In the genomic region with DNA sequence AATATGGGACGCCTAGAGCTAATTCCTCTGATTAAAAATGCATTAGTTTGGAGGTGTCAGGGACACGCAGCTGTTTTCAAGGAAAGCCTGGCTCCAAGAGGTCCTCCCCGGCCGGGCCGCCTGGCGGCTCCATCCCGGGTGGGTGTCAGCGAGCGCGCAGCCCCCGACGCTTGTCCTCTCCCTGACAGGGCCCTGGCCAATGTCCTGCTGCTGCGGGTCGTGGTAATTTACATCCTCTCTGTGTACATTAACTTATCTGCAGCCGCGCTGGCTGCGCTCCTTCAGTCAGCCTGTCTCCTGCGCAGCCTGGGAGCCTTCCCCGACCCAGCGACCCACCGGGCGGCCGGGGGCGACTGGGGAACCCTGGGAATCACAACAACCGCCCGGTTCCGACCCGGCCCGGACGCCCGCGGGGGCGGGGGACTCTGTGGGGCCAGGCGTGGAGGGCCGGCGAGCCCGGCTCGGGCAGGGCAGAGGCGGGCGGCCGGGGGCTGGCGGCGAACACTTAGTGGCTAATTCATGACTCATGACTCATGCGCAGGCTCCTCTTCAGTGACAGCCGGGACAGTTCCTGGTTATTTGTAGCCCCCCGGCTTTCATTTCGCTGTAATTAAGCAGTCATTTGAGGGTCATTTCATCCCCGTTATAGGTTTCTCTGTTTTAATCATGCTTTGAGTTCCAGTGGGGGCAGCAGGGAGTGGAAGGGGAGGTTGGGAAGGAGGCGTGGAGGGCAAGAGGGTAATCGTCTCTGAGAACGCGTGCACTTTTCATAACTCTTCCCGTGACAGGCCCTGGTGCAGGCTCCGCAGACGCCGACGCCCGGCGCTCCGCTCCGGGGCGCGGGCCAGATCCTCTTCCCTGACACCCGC, we compare ENCODE assay signal across 1 cellular context.
TF ChIP-seq lines count a peak whose summit lies in the region.

No MANE protein-coding gene starts in this region.

TF ChIP-seq in K562, 482 proteins besides CTCF, POLR2A, EP300 and RAD21 (continued from another document and continues in another):
- TF ChIP-seq, protein P1, sequence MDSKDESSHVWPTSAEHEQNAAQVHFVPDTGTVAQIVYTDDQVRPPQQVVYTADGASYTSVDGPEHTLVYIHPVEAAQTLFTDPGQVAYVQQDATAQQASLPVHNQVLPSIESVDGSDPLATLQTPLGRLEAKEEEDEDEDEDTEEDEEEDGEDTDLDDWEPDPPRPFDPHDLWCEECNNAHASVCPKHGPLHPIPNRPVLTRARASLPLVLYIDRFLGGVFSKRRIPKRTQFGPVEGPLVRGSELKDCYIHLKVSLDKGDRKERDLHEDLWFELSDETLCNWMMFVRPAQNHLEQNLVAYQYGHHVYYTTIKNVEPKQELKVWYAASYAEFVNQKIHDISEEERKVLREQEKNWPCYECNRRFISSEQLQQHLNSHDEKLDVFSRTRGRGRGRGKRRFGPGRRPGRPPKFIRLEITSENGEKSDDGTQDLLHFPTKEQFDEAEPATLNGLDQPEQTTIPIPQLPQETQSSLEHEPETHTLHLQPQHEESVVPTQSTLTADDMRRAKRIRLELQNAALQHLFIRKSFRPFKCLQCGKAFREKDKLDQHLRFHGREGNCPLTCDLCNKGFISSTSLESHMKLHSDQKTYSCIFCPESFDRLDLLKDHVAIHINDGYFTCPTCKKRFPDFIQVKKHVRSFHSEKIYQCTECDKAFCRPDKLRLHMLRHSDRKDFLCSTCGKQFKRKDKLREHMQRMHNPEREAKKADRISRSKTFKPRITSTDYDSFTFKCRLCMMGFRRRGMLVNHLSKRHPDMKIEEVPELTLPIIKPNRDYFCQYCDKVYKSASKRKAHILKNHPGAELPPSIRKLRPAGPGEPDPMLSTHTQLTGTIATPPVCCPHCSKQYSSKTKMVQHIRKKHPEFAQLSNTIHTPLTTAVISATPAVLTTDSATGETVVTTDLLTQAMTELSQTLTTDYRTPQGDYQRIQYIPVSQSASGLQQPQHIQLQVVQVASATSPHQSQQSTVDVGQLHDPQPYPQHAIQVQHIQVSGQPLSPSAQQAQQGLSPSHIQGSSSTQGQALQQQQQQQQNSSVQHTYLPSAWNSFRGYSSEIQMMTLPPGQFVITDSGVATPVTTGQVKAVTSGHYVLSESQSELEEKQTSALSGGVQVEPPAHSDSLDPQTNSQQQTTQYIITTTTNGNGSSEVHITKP (IDR thresholded peaks at IDR 0.05; ENCODE audit: partially characterized antibody) = peak; percentile 96
- no peak for TF ChIP-seq NR2C1 (IDR thresholded peaks at IDR 0.05)
- TF ChIP-seq NR2C1 (tag; IDR thresholded peaks at IDR 0.05) = no peak
- TF ChIP-seq NONO (IDR thresholded peaks at IDR 0.05; ENCODE audit: low read depth in 2 of 2, low read length in 1 of 2) = 0 out of 4 replicates have a peak, but pooled peaks of 1 of the 2 experiments have one; percentile 23
- TF ChIP-seq PHF8 (IDR thresholded peaks at IDR 0.05; ENCODE audit: borderline replicate concordance, low read length) = peak; percentile 18; the same call in 1 of the 2 replicates
- no peak for TF ChIP-seq ZNF324 (CRISPR knock-in tag; IDR thresholded peaks at IDR 0.05)
- TF ChIP-seq, protein P2, sequence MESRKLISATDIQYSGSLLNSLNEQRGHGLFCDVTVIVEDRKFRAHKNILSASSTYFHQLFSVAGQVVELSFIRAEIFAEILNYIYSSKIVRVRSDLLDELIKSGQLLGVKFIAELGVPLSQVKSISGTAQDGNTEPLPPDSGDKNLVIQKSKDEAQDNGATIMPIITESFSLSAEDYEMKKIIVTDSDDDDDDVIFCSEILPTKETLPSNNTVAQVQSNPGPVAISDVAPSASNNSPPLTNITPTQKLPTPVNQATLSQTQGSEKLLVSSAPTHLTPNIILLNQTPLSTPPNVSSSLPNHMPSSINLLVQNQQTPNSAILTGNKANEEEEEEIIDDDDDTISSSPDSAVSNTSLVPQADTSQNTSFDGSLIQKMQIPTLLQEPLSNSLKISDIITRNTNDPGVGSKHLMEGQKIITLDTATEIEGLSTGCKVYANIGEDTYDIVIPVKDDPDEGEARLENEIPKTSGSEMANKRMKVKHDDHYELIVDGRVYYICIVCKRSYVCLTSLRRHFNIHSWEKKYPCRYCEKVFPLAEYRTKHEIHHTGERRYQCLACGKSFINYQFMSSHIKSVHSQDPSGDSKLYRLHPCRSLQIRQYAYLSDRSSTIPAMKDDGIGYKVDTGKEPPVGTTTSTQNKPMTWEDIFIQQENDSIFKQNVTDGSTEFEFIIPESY (CRISPR knock-in tag; IDR thresholded peaks at IDR 0.05) = no peak
- no peak for TF ChIP-seq GATAD2A (IDR thresholded peaks at IDR 0.05)
- TF ChIP-seq GTF2E2 (tag; IDR thresholded peaks at IDR 0.05) = no peak
- TF ChIP-seq MYNN (IDR thresholded peaks at IDR 0.05) = no peak
- TF ChIP-seq MYNN (CRISPR knock-in tag; IDR thresholded peaks at IDR 0.05) = no peak
- TF ChIP-seq MAZ (CRISPR knock-in tag; conservative IDR thresholded peaks at IDR 0.05 in 1 of 2, IDR thresholded peaks at IDR 0.05 in 1 of 2) = peak; percentile 59 to 73; a peak in 3 of 4 replicates
- TF ChIP-seq RCOR1 (IDR thresholded peaks at IDR 0.05; ENCODE audit: borderline replicate concordance in 1 of 2, low read depth in 2 of 2, low read length in 2 of 2) = 0 out of 4 replicates have a peak, but pooled peaks of 1 of the 2 experiments have one; percentile 20
- peak; percentile 80 for TF ChIP-seq JUND (IDR thresholded peaks at IDR 0.05; ENCODE audit: borderline replicate concordance, low read depth, low read length)
- TF ChIP-seq JUND (tag; IDR thresholded peaks at IDR 0.05; ENCODE audit: borderline replicate concordance, low read depth, low read length) = peak; percentile 70; the same call in 2 of the 3 replicates
- no peak for TF ChIP-seq ILK (tag; IDR thresholded peaks at IDR 0.05; ENCODE audit: borderline replicate concordance, low read depth)
- TF ChIP-seq KLF10 (CRISPR knock-in tag; IDR thresholded peaks at IDR 0.05) = no peak
- no peak for TF ChIP-seq MED1 (CRISPR knock-in tag; IDR thresholded peaks at IDR 0.05; ENCODE audit: borderline replicate concordance)
- TF ChIP-seq ZFP36 (IDR thresholded peaks at IDR 0.05; ENCODE audit: low read depth, low read length, partially characterized antibody) = no peak
- peak; percentile 34; the same call in 1 of the 2 replicates for TF ChIP-seq SAFB (IDR thresholded peaks at IDR 0.05; ENCODE audit: borderline replicate concordance, low read depth, low read length)
- TF ChIP-seq MEF2D (tag; conservative IDR thresholded peaks at IDR 0.05; ENCODE audit: low read depth) = no peak
- peak; percentile 37 for TF ChIP-seq TAF1 (IDR thresholded peaks at IDR 0.05; ENCODE audit: control insufficient read depth, extremely low read depth, insufficient read depth, low read length, severe bottlenecking)
- no peak for TF ChIP-seq NUFIP1 (IDR thresholded peaks at IDR 0.05; ENCODE audit: partially characterized antibody)
- TF ChIP-seq, protein P3, sequence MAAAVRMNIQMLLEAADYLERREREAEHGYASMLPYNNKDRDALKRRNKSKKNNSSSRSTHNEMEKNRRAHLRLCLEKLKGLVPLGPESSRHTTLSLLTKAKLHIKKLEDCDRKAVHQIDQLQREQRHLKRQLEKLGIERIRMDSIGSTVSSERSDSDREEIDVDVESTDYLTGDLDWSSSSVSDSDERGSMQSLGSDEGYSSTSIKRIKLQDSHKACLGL (CRISPR knock-in tag; IDR thresholded peaks at IDR 0.05; ENCODE audit: borderline replicate concordance, poor library complexity, severe bottlenecking) = no peak
- no peak for TF ChIP-seq PML (IDR thresholded peaks at IDR 0.05; ENCODE audit: low read length)
- TF ChIP-seq NR3C1 (CRISPR knock-in tag; IDR thresholded peaks at IDR 0.05) = no peak
- no peak for TF ChIP-seq BDP1 (IDR thresholded peaks at IDR 0.05; ENCODE audit: insufficient read depth, insufficient read length)
- TF ChIP-seq, protein P4, sequence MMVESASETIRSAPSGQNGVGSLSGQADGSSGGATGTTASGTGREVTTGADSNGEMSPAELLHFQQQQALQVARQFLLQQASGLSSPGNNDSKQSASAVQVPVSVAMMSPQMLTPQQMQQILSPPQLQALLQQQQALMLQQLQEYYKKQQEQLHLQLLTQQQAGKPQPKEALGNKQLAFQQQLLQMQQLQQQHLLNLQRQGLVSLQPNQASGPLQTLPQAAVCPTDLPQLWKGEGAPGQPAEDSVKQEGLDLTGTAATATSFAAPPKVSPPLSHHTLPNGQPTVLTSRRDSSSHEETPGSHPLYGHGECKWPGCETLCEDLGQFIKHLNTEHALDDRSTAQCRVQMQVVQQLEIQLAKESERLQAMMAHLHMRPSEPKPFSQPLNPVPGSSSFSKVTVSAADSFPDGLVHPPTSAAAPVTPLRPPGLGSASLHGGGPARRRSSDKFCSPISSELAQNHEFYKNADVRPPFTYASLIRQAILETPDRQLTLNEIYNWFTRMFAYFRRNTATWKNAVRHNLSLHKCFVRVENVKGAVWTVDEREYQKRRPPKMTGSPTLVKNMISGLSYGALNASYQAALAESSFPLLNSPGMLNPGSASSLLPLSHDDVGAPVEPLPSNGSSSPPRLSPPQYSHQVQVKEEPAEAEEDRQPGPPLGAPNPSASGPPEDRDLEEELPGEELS (CRISPR knock-in tag; IDR thresholded peaks at IDR 0.05; ENCODE audit: borderline replicate concordance) = no peak
- no peak for TF ChIP-seq PTRF (tag; IDR thresholded peaks at IDR 0.05)
- TF ChIP-seq, protein P5, sequence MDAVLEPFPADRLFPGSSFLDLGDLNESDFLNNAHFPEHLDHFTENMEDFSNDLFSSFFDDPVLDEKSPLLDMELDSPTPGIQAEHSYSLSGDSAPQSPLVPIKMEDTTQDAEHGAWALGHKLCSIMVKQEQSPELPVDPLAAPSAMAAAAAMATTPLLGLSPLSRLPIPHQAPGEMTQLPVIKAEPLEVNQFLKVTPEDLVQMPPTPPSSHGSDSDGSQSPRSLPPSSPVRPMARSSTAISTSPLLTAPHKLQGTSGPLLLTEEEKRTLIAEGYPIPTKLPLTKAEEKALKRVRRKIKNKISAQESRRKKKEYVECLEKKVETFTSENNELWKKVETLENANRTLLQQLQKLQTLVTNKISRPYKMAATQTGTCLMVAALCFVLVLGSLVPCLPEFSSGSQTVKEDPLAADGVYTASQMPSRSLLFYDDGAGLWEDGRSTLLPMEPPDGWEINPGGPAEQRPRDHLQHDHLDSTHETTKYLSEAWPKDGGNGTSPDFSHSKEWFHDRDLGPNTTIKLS (IDR thresholded peaks at IDR 0.05; ENCODE audit: borderline replicate concordance, low read depth) = peak; percentile 37; the same call in 1 of the 2 replicates
- TF ChIP-seq KDM5B (IDR thresholded peaks at IDR 0.05; ENCODE audit: insufficient replicate concordance, low read depth, low read length) = peak; percentile 41
- peak; percentile 90 for TF ChIP-seq ZBTB7A (IDR thresholded peaks at IDR 0.05; ENCODE audit: borderline replicate concordance, control insufficient read depth, low read depth, low read length)
- no peak for TF ChIP-seq SAP30 (IDR thresholded peaks at IDR 0.05; ENCODE audit: borderline replicate concordance, insufficient read depth, low read depth, low read length, poor library complexity, severe bottlenecking)
- no peak for TF ChIP-seq PRMT5 (CRISPR knock-in tag; IDR thresholded peaks at IDR 0.05)
- no peak for TF ChIP-seq SRF (CRISPR knock-in tag; IDR thresholded peaks at IDR 0.05)
- TF ChIP-seq BRD9 (IDR thresholded peaks at IDR 0.05; ENCODE audit: low read depth, partially characterized antibody) = no peak
- TF ChIP-seq, protein P6, sequence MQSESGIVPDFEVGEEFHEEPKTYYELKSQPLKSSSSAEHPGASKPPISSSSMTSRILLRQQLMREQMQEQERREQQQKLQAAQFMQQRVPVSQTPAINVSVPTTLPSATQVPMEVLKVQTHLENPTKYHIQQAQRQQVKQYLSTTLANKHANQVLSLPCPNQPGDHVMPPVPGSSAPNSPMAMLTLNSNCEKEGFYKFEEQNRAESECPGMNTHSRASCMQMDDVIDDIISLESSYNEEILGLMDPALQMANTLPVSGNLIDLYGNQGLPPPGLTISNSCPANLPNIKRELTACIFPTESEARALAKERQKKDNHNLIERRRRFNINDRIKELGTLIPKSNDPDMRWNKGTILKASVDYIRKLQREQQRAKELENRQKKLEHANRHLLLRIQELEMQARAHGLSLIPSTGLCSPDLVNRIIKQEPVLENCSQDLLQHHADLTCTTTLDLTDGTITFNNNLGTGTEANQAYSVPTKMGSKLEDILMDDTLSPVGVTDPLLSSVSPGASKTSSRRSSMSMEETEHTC (IDR thresholded peaks at IDR 0.05) = no peak
- TF ChIP-seq HDAC1 (IDR thresholded peaks at IDR 0.05) = peak in 1 of 2 experiments; percentile 33; a peak in 1 of 4 replicates
- TF ChIP-seq, protein P7, sequence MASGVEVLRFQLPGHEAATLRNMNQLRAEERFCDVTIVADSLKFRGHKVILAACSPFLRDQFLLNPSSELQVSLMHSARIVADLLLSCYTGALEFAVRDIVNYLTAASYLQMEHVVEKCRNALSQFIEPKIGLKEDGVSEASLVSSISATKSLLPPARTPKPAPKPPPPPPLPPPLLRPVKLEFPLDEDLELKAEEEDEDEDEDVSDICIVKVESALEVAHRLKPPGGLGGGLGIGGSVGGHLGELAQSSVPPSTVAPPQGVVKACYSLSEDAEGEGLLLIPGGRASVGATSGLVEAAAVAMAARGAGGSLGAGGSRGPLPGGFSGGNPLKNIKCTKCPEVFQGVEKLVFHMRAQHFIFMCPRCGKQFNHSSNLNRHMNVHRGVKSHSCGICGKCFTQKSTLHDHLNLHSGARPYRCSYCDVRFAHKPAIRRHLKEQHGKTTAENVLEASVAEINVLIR (CRISPR knock-in tag; IDR thresholded peaks at IDR 0.05) = no peak
- TF ChIP-seq, protein P8, sequence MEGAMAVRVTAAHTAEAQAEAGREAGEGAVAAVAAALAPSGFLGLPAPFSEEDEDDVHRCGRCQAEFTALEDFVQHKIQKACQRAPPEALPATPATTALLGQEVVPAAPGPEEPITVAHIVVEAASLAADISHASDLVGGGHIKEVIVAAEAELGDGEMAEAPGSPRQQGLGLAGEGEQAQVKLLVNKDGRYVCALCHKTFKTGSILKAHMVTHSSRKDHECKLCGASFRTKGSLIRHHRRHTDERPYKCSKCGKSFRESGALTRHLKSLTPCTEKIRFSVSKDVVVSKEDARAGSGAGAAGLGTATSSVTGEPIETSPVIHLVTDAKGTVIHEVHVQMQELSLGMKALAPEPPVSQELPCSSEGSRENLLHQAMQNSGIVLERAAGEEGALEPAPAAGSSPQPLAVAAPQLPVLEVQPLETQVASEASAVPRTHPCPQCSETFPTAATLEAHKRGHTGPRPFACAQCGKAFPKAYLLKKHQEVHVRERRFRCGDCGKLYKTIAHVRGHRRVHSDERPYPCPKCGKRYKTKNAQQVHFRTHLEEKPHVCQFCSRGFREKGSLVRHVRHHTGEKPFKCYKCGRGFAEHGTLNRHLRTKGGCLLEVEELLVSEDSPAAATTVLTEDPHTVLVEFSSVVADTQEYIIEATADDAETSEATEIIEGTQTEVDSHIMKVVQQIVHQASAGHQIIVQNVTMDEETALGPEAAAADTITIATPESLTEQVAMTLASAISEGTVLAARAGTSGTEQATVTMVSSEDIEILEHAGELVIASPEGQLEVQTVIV (CRISPR knock-in tag; IDR thresholded peaks at IDR 0.05; ENCODE audit: borderline replicate concordance) = no peak
- peak in 1 of 3 experiments; percentile 35 for TF ChIP-seq YY1 (IDR thresholded peaks at IDR 0.05; ENCODE audit: borderline replicate concordance in 1 of 3, control insufficient read depth in 1 of 3, extremely low read depth in 1 of 3, insufficient read depth in 3 of 3, insufficient read length in 1 of 3, insufficient replicate concordance in 2 of 3, low read depth in 1 of 3, low read length in 2 of 3)
- TF ChIP-seq, protein P9, sequence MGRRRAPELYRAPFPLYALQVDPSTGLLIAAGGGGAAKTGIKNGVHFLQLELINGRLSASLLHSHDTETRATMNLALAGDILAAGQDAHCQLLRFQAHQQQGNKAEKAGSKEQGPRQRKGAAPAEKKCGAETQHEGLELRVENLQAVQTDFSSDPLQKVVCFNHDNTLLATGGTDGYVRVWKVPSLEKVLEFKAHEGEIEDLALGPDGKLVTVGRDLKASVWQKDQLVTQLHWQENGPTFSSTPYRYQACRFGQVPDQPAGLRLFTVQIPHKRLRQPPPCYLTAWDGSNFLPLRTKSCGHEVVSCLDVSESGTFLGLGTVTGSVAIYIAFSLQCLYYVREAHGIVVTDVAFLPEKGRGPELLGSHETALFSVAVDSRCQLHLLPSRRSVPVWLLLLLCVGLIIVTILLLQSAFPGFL (CRISPR knock-in tag; IDR thresholded peaks at IDR 0.05) = no peak
